ENCODE assay signal across 19 cellular contexts in genomic region chr1:45328680-45329079, GRCh38. TPM values are rescaled to one million over a fixed set of nuclear protein-coding genes. Genes with fewer than 3 reads are reported as not detected.
DNase-seq lines count a peak whose midpoint lies in the region; ATAC-seq and TF ChIP-seq lines count a peak whose summit lies in the region.
"Had no signal": no experiment of that assay in that cellular context is flagged by ENCODE, and none has a peak within 500 bp of the region (broad histone marks: within the 10 kb centered on the region; RNA-seq: fewer than 3 reads in every experiment).

No MANE protein-coding gene starts in this region.

- H3K27ac Mint-ChIP-seq in activated CD4-positive, alpha-beta T cell treated with anti-CD3 and anti-CD28 coated beads, Interleukin-2, amount 10 ng/mL, durations not matched to agents 7 days and 5 days, result no peak overlapping the region
- no peak overlapping the region for H3K27ac Mint-ChIP-seq in activated T-helper 1 cell treated with anti-CD3 and anti-CD28 coated beads, Interleukin-12 subunit alpha, Interleukin-12 subunit beta, Interleukin-2, Interleukin-4 antibody, amounts not matched to agents 30 ng/mL and 10 ng/mL and 1 ng/mL, durations not matched to agents 14 hours and 24 hours and 36 hours
- H3K27ac Mint-ChIP-seq in neural crest cell (ENCODE audit: unreplicated experiment), result no peak overlapping the region

- peak overlapping the region; percentile 32 for H3K4me3 Mint-ChIP-seq in activated CD4-positive, alpha-beta T cell treated with anti-CD3 and anti-CD28 coated beads, Interleukin-2, amount 10 ng/mL, durations not matched to agents 7 days and 5 days
- H3K4me3 Mint-ChIP-seq in activated T-helper 1 cell treated with anti-CD3 and anti-CD28 coated beads, Interleukin-12 subunit alpha, Interleukin-12 subunit beta, Interleukin-2, Interleukin-4 antibody, amounts not matched to agents 30 ng/mL and 10 ng/mL and 1 ng/mL, durations not matched to agents 14 hours and 24 hours and 36 hours, result peak overlapping the region; percentile 63
- peak overlapping the region; percentile 54 for H3K4me3 Mint-ChIP-seq in neural crest cell

- peak overlapping the region; percentile 62 for H3K9ac ChIP-seq in HUES6 (ENCODE audit: low read length)

- CTCF ChIA-PET in activated CD4-positive, alpha-beta T cell treated with anti-CD3 and anti-CD28 coated beads, Interleukin-2, amount 10 ng/mL, durations not matched to agents 7 days and 5 days (lab: Charles Lee), result interaction anchor here (0.6 to 1.2 kb wide), 2 partner anchors 317 to 615 kb away, joined by 4 to 5 read pairs; partner anchors contain the start of genes HECTD3 and UROD

- H3K4me3 ChIP-seq in HUES6 (ENCODE audit: low read depth, low read length), result peak overlapping the region; percentile 61
- H3K4me3 ChIP-seq: coronary artery, SJSA1 had no signal

- H3K27me3 ChIP-seq in HUES6 (ENCODE audit: control insufficient read depth, insufficient read depth, low read length), result no peaks in the 10 kb centered on the region
- H3K27me3 ChIP-seq: SJSA1 had no signal

- no peak for DNase-seq in activated CD4-positive, alpha-beta T cell treated with anti-CD3 and anti-CD28 coated beads, Interleukin-2, amount 10 ng/mL, durations not matched to agents 7 days and 5 days
- DNase-seq in activated CD4-positive, alpha-beta T cell treated with anti-CD3 and anti-CD28 coated beads, Interleukin-2, amount 50 U/mL, for 4 hours, result no peak
- DNase-seq in activated T-helper 1 cell treated with anti-CD3 and anti-CD28 coated beads, Interleukin-12 subunit alpha, Interleukin-12 subunit beta, Interleukin-2, Interleukin-4 antibody, amounts not matched to agents 30 ng/mL and 10 ng/mL and 1 ng/mL, durations not matched to agents 14 hours and 24 hours and 36 hours (ENCODE audit: low spot score), result no peak
- no peak for DNase-seq in neural crest cell (ENCODE audit: low read depth, low spot score)
- no peak for DNase-seq in NCI-H510A treated with DMSO at 0.1 percent for 48 hours (lab: John Stamatoyannopoulos, UW)
- DNase-seq in A172 (ENCODE audit: low spot score), result no peak
- DNase-seq: amniotic stem cell; left cardiac atrium; NCI-H1048; stimulated activated CD4-positive, alpha-beta T cell treated with anti-CD3 and anti-CD28 coated beads, Interleukin-12 subunit alpha, Interleukin-12 subunit beta, amount 100 ng/mL, for 4 hours; stimulated activated CD8-positive, alpha-beta memory T cell treated with anti-CD3 and anti-CD28 coated beads, Interleukin-4, amount 100 ng/mL, for 48 hours had no signal

- TF ChIP-seq CTCF in neural crest cell (conservative IDR thresholded peaks at IDR 0.05), result no peak

- peak overlapping the region; percentile 55; the same call in 1 of the 2 replicates for H3K27ac ChIP-seq in HUES6 (ENCODE audit: low read depth, low read length)
- H3K27ac ChIP-seq: coronary artery, neutrophil, SJSA1 had no signal

- peaks cover 27% of the 10 kb centered on the region for H3K4me1 Mint-ChIP-seq in activated CD4-positive, alpha-beta T cell treated with anti-CD3 and anti-CD28 coated beads, Interleukin-2, amount 10 ng/mL, durations not matched to agents 7 days and 5 days
- H3K4me1 Mint-ChIP-seq in activated T-helper 1 cell treated with anti-CD3 and anti-CD28 coated beads, Interleukin-12 subunit alpha, Interleukin-12 subunit beta, Interleukin-2, Interleukin-4 antibody, amounts not matched to agents 30 ng/mL and 10 ng/mL and 1 ng/mL, durations not matched to agents 14 hours and 24 hours and 36 hours (ENCODE audit: low read depth), result peaks cover 15% of the 10 kb centered on the region
- H3K4me1 Mint-ChIP-seq in neural crest cell, result peaks cover 37% of the 10 kb centered on the region

- ATAC-seq in HG03045 (IDR thresholded peaks at IDR 0.05; ENCODE audit: unreplicated experiment), result no peak
- ATAC-seq: activated CD4-positive, CD25-positive, alpha-beta regulatory T cell treated with anti-CD3 and anti-CD28 coated beads, Interleukin-2, amount 50 U/mL, for 24 hours; left cardiac atrium had no signal

- no peaks in the 10 kb centered on the region for H3K9me3 Mint-ChIP-seq in activated CD4-positive, alpha-beta T cell treated with anti-CD3 and anti-CD28 coated beads, Interleukin-2, amount 10 ng/mL, durations not matched to agents 7 days and 5 days
- no peaks in the 10 kb centered on the region for H3K9me3 Mint-ChIP-seq in activated T-helper 1 cell treated with anti-CD3 and anti-CD28 coated beads, Interleukin-12 subunit alpha, Interleukin-12 subunit beta, Interleukin-2, Interleukin-4 antibody, amounts not matched to agents 30 ng/mL and 10 ng/mL and 1 ng/mL, durations not matched to agents 14 hours and 24 hours and 36 hours
- H3K9me3 Mint-ChIP-seq in neural crest cell, result no peaks in the 10 kb centered on the region

- POLR2A ChIA-PET in activated CD4-positive, alpha-beta T cell treated with anti-CD3 and anti-CD28 coated beads, Interleukin-2, amount 10 ng/mL, durations not matched to agents 7 days and 5 days (lab: Charles Lee), result interaction anchor here (3.8 kb wide), 1 partner anchor 12 kb away, joined by 22 read pairs; the partner anchor contains the start of genes MUTYH and TOE1

- H3K27me3 Mint-ChIP-seq in activated CD4-positive, alpha-beta T cell treated with anti-CD3 and anti-CD28 coated beads, Interleukin-2, amount 10 ng/mL, durations not matched to agents 7 days and 5 days, result no peaks in the 10 kb centered on the region
- H3K27me3 Mint-ChIP-seq in activated T-helper 1 cell treated with anti-CD3 and anti-CD28 coated beads, Interleukin-12 subunit alpha, Interleukin-12 subunit beta, Interleukin-2, Interleukin-4 antibody, amounts not matched to agents 30 ng/mL and 10 ng/mL and 1 ng/mL, durations not matched to agents 14 hours and 24 hours and 36 hours (ENCODE audit: insufficient read depth), result no peaks in the 10 kb centered on the region
- H3K27me3 Mint-ChIP-seq in neural crest cell (ENCODE audit: low read depth), result no peaks in the 10 kb centered on the region

- H3K36me3 Mint-ChIP-seq in activated CD4-positive, alpha-beta T cell treated with anti-CD3 and anti-CD28 coated beads, Interleukin-2, amount 10 ng/mL, durations not matched to agents 7 days and 5 days (ENCODE audit: low read depth), result peaks cover 11% of the 10 kb centered on the region
- peaks cover 10% of the 10 kb centered on the region for H3K36me3 Mint-ChIP-seq in activated T-helper 1 cell treated with anti-CD3 and anti-CD28 coated beads, Interleukin-12 subunit alpha, Interleukin-12 subunit beta, Interleukin-2, Interleukin-4 antibody, amounts not matched to agents 30 ng/mL and 10 ng/mL and 1 ng/mL, durations not matched to agents 14 hours and 24 hours and 36 hours (ENCODE audit: low read depth)
- peaks cover 5% of the 10 kb centered on the region for H3K36me3 Mint-ChIP-seq in neural crest cell (ENCODE audit: low read depth)

- intact Hi-C loops in activated T-helper 1 cell treated with anti-CD3 and anti-CD28 coated beads, Interleukin-12 subunit alpha, Interleukin-12 subunit beta, Interleukin-2, Interleukin-4 antibody, amounts not matched to agents 30 ng/mL and 10 ng/mL and 1 ng/mL, durations not matched to agents 14 hours and 24 hours and 36 hours (cut with micrococcal nuclease), result no loop called here

- no peaks in the 10 kb centered on the region; the same call in 1 of the 2 replicates for H3K9me3 ChIP-seq in HUES6 (ENCODE audit: control insufficient read depth, insufficient read depth, low read depth, low read length)
- H3K9me3 ChIP-seq: neutrophil, SJSA1 had no signal

- peaks cover 42% of the 10 kb centered on the region for H3K4me1 ChIP-seq in HUES6 (ENCODE audit: control insufficient read depth, insufficient read depth, low read length)

- H3K36me3 ChIP-seq in HUES6 (ENCODE audit: control insufficient read depth, insufficient read depth, low read length), result peaks cover 32% of the 10 kb centered on the region

RNA-seq across cellular contexts. Expression of gene HPDL, which starts 2.0 kb away (rescaled TPM):
- total RNA-seq in activated CD4-positive, alpha-beta T cell treated with anti-CD3 and anti-CD28 coated beads, Interleukin-2, amount 10 ng/mL, durations not matched to agents 7 days and 5 days, result 1 to 10 TPM; 6.2 to 6.5 TPM
- 31.0 and 34.8 TPM in 2 replicates for total RNA-seq in activated T-helper 1 cell treated with anti-CD3 and anti-CD28 coated beads, Interleukin-12 subunit alpha, Interleukin-12 subunit beta, Interleukin-2, Interleukin-4 antibody, amounts not matched to agents 30 ng/mL and 10 ng/mL and 1 ng/mL, durations not matched to agents 14 hours and 24 hours and 36 hours
- total RNA-seq in neural crest cell, result 10.6 and 11.6 TPM in 2 replicates
- not detected in 2 replicates for total RNA-seq in A172 (2014; rRNA removed; shearing (Covaris generic))
- total RNA-seq: H4, HT1080 had no signal

RNA-seq across cellular contexts. Expression of gene TOE1, which starts 11.3 kb away (rescaled TPM):
- 10 to 100 TPM; 22.6 to 34.4 TPM for total RNA-seq in activated CD4-positive, alpha-beta T cell treated with anti-CD3 and anti-CD28 coated beads, Interleukin-2, amount 10 ng/mL, durations not matched to agents 7 days and 5 days
- 39.1 and 41.4 TPM in 2 replicates for total RNA-seq in activated T-helper 1 cell treated with anti-CD3 and anti-CD28 coated beads, Interleukin-12 subunit alpha, Interleukin-12 subunit beta, Interleukin-2, Interleukin-4 antibody, amounts not matched to agents 30 ng/mL and 10 ng/mL and 1 ng/mL, durations not matched to agents 14 hours and 24 hours and 36 hours
- total RNA-seq in neural crest cell, result 26.7 and 28.8 TPM in 2 replicates
- total RNA-seq in A172 (2014; rRNA removed; shearing (Covaris generic)), result 10.8 and 14.9 TPM in 2 replicates

RNA-seq across cellular contexts. Expression of gene MUTYH, which starts 11.6 kb away (rescaled TPM):
- 10 to 100 TPM; 51.7 to 55.1 TPM for total RNA-seq in activated CD4-positive, alpha-beta T cell treated with anti-CD3 and anti-CD28 coated beads, Interleukin-2, amount 10 ng/mL, durations not matched to agents 7 days and 5 days
- total RNA-seq in activated T-helper 1 cell treated with anti-CD3 and anti-CD28 coated beads, Interleukin-12 subunit alpha, Interleukin-12 subunit beta, Interleukin-2, Interleukin-4 antibody, amounts not matched to agents 30 ng/mL and 10 ng/mL and 1 ng/mL, durations not matched to agents 14 hours and 24 hours and 36 hours, result 53.4 and 55.9 TPM in 2 replicates
- 61.9 and 68.2 TPM in 2 replicates for total RNA-seq in neural crest cell
- total RNA-seq in A172 (2014; rRNA removed; shearing (Covaris generic)), result 8.9 and 13.2 TPM in 2 replicates
